ENCODE assay signal across 8 cellular contexts in the genomic region with DNA sequence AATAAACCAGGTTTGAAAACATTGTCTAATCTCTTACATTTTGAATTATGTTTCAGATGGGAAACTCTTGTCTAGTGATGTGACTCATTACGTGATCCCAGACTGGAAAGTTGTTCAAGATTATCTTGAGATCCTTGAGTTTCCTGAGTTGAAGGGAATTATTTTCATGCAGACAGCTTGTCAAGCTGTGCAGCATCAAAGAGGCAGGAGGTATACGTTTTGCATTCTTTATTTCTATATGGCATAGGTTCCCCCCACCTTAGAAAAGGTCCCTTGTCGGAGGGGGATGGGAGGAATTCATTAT. TPM values are rescaled to one million over a fixed set of nuclear protein-coding genes. Genes with fewer than 3 reads are reported as not detected.
A peak's percentile ranks its signal among the peaks of the same experiment; 100 is the strongest.
DNase-seq lines count a peak whose midpoint lies in the region; FAIRE-seq and TF ChIP-seq lines count a peak whose summit lies in the region.

No MANE protein-coding gene starts in this region.

- H3K36me3 ChIP-seq in skeletal muscle satellite cell (ENCODE audit: insufficient read depth, low read length), result no peaks in the 10 kb centered on the region

- no peaks in the 10 kb centered on the region for H3K9me3 ChIP-seq in skeletal muscle satellite cell (replicated peaks; ENCODE audit: low read length)

- DNase-seq in GM12891 (ENCODE audit: insufficient read length, low spot score), result no peak
- peak; percentile 31 for DNase-seq in OCI-M1 (lab: John Stamatoyannopoulos, UW)
- DNase-seq in epithelial cell of proximal tubule (ENCODE audit: low read depth), result no peak
- DNase-seq in NCI-H2081 treated with DMSO at 0.1 percent for 48 hours (lab: John Stamatoyannopoulos, UW), result no peak
- no peak for DNase-seq in activated effector memory CD4-positive, alpha-beta T cell treated with Interleukin-2 at 50 U/mL for 16 hours
- no peak for DNase-seq in H4 (ENCODE audit: low spot score)
- no peak for DNase-seq in NCI-H1436 treated with DMSO at 0.1 percent for 48 hours (lab: John Stamatoyannopoulos, UW)

- H3K27me3 ChIP-seq in skeletal muscle satellite cell (ENCODE audit: control insufficient read depth, insufficient read depth, low read length), result no peaks in the 10 kb centered on the region

- peak; percentile 16 for FAIRE-seq in GM12891 (lab: Jason Lieb, UNC)

- no peak for TF ChIP-seq POLR2A in GM12891 (IDR thresholded peaks at IDR 0.05; ENCODE audit: low read depth, low read length)

- peak overlapping the region; percentile 92 for H3K9ac ChIP-seq in skeletal muscle satellite cell (ENCODE audit: low read depth, low read length)

- H3K4me3 ChIP-seq in epithelial cell of proximal tubule (ENCODE audit: low read depth, low read length) (peak overlapping the region; percentile 74), skeletal muscle satellite cell (ENCODE audit: low read length) (peak overlapping the region; percentile 83)

- peaks cover 32% of the 10 kb centered on the region for H3K4me1 ChIP-seq in skeletal muscle satellite cell (ENCODE audit: control insufficient read depth, insufficient read depth, low read length)

- peak overlapping the region; percentile 96 for H3K4me2 ChIP-seq in skeletal muscle satellite cell (ENCODE audit: low read length)

- TF ChIP-seq CTCF in epithelial cell of proximal tubule (conservative IDR thresholded peaks at IDR 0.05; ENCODE audit: low read depth, low read length), result no peak

TF ChIP-seq in GM12891, 5 proteins besides CTCF, POLR2A, EP300 and RAD21:
- TF ChIP-seq POU2F2 (IDR thresholded peaks at IDR 0.05; ENCODE audit: low read depth, low read length) (no peak), PAX5 (IDR thresholded peaks at IDR 0.05; ENCODE audit: insufficient read depth, low read length, severe bottlenecking) (no peak), TAF1 (IDR thresholded peaks at IDR 0.05; ENCODE audit: low read depth, low read length) (no peak), POLR2AphosphoS5 (IDR thresholded peaks at IDR 0.05; ENCODE audit: low read depth, low read length) (no peak), SPI1 (IDR thresholded peaks at IDR 0.05; ENCODE audit: low read depth, low read length) (no peak)

RNA-seq across cellular contexts. Expression of a gene that starts 1.5 kb away (rescaled TPM):
- 8.9 TPM for polyA plus RNA-seq in GM12891 (2012; ENCODE audit: low read depth, missing spikeins)
- 15.9 and 26.0 TPM in 2 replicates for total RNA-seq in epithelial cell of proximal tubule
- total RNA-seq in skeletal muscle satellite cell (2012; rRNA removed), result 16.6 and 23.8 TPM in 2 replicates
- 21.1 and 21.3 TPM in 2 replicates for total RNA-seq in H4 (2014; rRNA removed; shearing (Covaris generic))

RNA-seq across cellular contexts. Expression of a gene that starts 41.3 kb away (rescaled TPM):
- polyA plus RNA-seq in GM12891 (2012; ENCODE audit: low read depth, missing spikeins), result 0.85 TPM
- 0.65 and 3.7 TPM in 2 replicates for total RNA-seq in epithelial cell of proximal tubule
- total RNA-seq in skeletal muscle satellite cell (2012; rRNA removed), result not detected in 2 replicates
- total RNA-seq in H4 (2014; rRNA removed; shearing (Covaris generic)), result 0.02 TPM in 1 of 2 replicates, not detected in the other
